Comparison of ENCODE assay signal across 1 cellular context in genomic region chr7:99409192-99409572, GRCh38.
TF ChIP-seq lines count a peak whose summit lies in the region.

No MANE protein-coding gene starts in this region.

TF ChIP-seq in HCT116, 20 proteins besides CTCF, POLR2A, EP300 and RAD21:
- TF ChIP-seq ZBTB33 (IDR thresholded peaks at IDR 0.05; ENCODE audit: extremely low read depth, insufficient replicate concordance, low read length) (no peak), ZFX (IDR thresholded peaks at IDR 0.05) (no peak), YY1 (IDR thresholded peaks at IDR 0.05; ENCODE audit: extremely low read depth, insufficient replicate concordance, low read depth, low read length) (no peak)
- TF ChIP-seq, protein P1, sequence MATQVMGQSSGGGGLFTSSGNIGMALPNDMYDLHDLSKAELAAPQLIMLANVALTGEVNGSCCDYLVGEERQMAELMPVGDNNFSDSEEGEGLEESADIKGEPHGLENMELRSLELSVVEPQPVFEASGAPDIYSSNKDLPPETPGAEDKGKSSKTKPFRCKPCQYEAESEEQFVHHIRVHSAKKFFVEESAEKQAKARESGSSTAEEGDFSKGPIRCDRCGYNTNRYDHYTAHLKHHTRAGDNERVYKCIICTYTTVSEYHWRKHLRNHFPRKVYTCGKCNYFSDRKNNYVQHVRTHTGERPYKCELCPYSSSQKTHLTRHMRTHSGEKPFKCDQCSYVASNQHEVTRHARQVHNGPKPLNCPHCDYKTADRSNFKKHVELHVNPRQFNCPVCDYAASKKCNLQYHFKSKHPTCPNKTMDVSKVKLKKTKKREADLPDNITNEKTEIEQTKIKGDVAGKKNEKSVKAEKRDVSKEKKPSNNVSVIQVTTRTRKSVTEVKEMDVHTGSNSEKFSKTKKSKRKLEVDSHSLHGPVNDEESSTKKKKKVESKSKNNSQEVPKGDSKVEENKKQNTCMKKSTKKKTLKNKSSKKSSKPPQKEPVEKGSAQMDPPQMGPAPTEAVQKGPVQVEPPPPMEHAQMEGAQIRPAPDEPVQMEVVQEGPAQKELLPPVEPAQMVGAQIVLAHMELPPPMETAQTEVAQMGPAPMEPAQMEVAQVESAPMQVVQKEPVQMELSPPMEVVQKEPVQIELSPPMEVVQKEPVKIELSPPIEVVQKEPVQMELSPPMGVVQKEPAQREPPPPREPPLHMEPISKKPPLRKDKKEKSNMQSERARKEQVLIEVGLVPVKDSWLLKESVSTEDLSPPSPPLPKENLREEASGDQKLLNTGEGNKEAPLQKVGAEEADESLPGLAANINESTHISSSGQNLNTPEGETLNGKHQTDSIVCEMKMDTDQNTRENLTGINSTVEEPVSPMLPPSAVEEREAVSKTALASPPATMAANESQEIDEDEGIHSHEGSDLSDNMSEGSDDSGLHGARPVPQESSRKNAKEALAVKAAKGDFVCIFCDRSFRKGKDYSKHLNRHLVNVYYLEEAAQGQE (IDR thresholded peaks at IDR 0.05; ENCODE audit: low read depth): no peak
